2 cellular contexts compared by ENCODE assay signal in the genomic region with DNA sequence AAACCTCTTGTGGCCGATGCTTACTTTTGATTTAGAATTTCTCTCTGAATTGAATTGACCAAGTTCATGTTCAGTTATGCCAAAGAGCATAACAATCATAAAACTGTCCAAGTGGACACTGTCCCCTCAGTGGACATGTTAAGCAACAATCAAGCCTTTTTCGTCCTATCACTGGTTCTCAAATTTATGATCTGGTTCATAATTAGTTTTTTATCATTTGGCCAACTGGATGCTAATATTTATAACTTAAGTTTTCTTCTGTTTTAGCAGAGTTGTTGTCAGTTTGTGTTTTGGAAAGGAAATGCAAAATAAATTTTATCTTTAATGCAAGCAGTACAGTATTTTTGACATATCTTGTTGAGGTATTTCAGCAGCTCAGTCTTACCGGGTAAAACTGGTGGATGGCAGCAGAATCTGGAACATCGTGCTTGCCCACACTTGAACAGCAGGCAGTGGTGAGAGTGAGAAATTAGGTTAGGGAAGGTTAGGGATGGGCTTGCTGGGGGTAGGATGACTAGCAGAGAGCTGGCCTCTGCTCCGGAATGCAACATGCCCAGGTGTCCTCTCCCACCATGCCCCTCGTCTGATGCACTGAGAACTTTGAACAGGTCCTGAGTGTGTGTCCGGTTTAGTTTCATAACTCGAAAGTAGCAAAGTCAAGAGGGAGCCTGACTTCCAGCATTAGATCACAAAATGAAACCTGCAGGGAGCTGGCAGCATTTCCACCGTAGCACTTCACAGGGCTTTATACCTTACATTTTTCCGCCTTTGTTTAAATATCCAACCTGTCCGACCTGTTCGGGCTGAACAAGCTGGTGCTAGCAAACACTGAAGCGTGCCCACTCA.
TF ChIP-seq lines count a peak whose summit lies in the region.

No MANE protein-coding gene starts in this region.

TF ChIP-seq in Ishikawa, 13 proteins besides CTCF, POLR2A, EP300 and RAD21 (continued from another document):
- TF ChIP-seq REST (IDR thresholded peaks at IDR 0.05; ENCODE audit: low read depth) = no peak
- peak; percentile 73 for TF ChIP-seq TEAD4 (IDR thresholded peaks at IDR 0.05)
- 0 out of 2 replicates have a peak, but pooled peaks have one; percentile 22 for TF ChIP-seq CEBPB (IDR thresholded peaks at IDR 0.05)
- peak; percentile 40; the same call in 1 of the 2 replicates for TF ChIP-seq YY1 (IDR thresholded peaks at IDR 0.05; ENCODE audit: low read depth)
- no peak for TF ChIP-seq TAF1 (IDR thresholded peaks at IDR 0.05; ENCODE audit: low read depth)
- peak; percentile 84 for TF ChIP-seq NFIC (IDR thresholded peaks at IDR 0.05)
- TF ChIP-seq, protein P1, sequence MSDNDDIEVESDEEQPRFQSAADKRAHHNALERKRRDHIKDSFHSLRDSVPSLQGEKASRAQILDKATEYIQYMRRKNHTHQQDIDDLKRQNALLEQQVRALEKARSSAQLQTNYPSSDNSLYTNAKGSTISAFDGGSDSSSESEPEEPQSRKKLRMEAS (IDR thresholded peaks at IDR 0.05) = peak; percentile 72
- peak; percentile 26; the same call in 1 of the 2 replicates for TF ChIP-seq FOXM1 (IDR thresholded peaks at IDR 0.05; ENCODE audit: borderline replicate concordance, low read depth)
TF ChIP-seq in Ishikawa: peak in this region for 7.

TF ChIP-seq in HepG2, 621 proteins besides CTCF, POLR2A, EP300 and RAD21 (continued from another document and continues in another):
- TF ChIP-seq, protein P2, sequence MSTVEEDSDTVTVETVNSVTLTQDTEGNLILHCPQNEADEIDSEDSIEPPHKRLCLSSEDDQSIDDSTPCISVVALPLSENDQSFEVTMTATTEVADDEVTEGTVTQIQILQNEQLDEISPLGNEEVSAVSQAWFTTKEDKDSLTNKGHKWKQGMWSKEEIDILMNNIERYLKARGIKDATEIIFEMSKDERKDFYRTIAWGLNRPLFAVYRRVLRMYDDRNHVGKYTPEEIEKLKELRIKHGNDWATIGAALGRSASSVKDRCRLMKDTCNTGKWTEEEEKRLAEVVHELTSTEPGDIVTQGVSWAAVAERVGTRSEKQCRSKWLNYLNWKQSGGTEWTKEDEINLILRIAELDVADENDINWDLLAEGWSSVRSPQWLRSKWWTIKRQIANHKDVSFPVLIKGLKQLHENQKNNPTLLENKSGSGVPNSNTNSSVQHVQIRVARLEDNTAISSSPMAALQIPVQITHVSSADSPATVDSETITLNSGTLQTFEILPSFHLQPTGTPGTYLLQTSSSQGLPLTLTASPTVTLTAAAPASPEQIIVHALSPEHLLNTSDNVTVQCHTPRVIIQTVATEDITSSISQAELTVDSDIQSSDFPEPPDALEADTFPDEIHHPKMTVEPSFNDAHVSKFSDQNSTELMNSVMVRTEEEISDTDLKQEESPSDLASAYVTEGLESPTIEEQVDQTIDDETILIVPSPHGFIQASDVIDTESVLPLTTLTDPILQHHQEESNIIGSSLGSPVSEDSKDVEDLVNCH (CRISPR knock-in tag; IDR thresholded peaks at IDR 0.05) = no peak
- TF ChIP-seq ISX (CRISPR knock-in tag; conservative IDR thresholded peaks at IDR 0.05) = no peak
- TF ChIP-seq HDAC2 (CRISPR knock-in tag; IDR thresholded peaks at IDR 0.05) = peak; percentile 80
- no peak for TF ChIP-seq CAMTA2 (CRISPR knock-in tag; IDR thresholded peaks at IDR 0.05; ENCODE audit: borderline replicate concordance)
- peak; percentile 35; the same call in 1 of the 2 replicates for TF ChIP-seq FOSL2 (CRISPR knock-in tag; IDR thresholded peaks at IDR 0.05)
- no peak for TF ChIP-seq MAF1 (CRISPR knock-in tag; IDR thresholded peaks at IDR 0.05; ENCODE audit: borderline replicate concordance)
- no peak for TF ChIP-seq ZNF275 (CRISPR knock-in tag; IDR thresholded peaks at IDR 0.05; ENCODE audit: borderline replicate concordance)
- TF ChIP-seq ATM (IDR thresholded peaks at IDR 0.05; ENCODE audit: borderline replicate concordance) = no peak
- no peak for TF ChIP-seq FLYWCH1 (CRISPR knock-in tag; IDR thresholded peaks at IDR 0.05)
- TF ChIP-seq IRF2 (CRISPR knock-in tag; IDR thresholded peaks at IDR 0.05) = peak; percentile 64; the same call in 1 of the 2 replicates
- TF ChIP-seq E2F2 (CRISPR knock-in tag; IDR thresholded peaks at IDR 0.05; ENCODE audit: borderline replicate concordance) = no peak
- TF ChIP-seq ZNF496 (CRISPR knock-in tag; IDR thresholded peaks at IDR 0.05; ENCODE audit: insufficient replicate concordance) = no peak
- TF ChIP-seq, protein P3, sequence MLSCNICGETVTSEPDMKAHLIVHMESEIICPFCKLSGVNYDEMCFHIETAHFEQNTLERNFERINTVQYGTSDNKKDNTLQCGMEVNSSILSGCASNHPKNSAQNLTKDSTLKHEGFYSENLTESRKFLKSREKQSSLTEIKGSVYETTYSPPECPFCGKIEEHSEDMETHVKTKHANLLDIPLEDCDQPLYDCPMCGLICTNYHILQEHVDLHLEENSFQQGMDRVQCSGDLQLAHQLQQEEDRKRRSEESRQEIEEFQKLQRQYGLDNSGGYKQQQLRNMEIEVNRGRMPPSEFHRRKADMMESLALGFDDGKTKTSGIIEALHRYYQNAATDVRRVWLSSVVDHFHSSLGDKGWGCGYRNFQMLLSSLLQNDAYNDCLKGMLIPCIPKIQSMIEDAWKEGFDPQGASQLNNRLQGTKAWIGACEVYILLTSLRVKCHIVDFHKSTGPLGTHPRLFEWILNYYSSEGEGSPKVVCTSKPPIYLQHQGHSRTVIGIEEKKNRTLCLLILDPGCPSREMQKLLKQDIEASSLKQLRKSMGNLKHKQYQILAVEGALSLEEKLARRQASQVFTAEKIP (CRISPR knock-in tag; IDR thresholded peaks at IDR 0.05; ENCODE audit: borderline replicate concordance) = no peak
- TF ChIP-seq IKZF1 (IDR thresholded peaks at IDR 0.05) = no peak
- no peak for TF ChIP-seq EHMT2 (IDR thresholded peaks at IDR 0.05; ENCODE audit: borderline replicate concordance, low read depth, low read length)
- no peak for TF ChIP-seq ZNF230 (CRISPR knock-in tag; IDR thresholded peaks at IDR 0.05)
- no peak for TF ChIP-seq ZNF263 (CRISPR knock-in tag; IDR thresholded peaks at IDR 0.05)
- TF ChIP-seq FOXO4 (CRISPR knock-in tag; conservative IDR thresholded peaks at IDR 0.05) = no peak
- TF ChIP-seq, protein P4, sequence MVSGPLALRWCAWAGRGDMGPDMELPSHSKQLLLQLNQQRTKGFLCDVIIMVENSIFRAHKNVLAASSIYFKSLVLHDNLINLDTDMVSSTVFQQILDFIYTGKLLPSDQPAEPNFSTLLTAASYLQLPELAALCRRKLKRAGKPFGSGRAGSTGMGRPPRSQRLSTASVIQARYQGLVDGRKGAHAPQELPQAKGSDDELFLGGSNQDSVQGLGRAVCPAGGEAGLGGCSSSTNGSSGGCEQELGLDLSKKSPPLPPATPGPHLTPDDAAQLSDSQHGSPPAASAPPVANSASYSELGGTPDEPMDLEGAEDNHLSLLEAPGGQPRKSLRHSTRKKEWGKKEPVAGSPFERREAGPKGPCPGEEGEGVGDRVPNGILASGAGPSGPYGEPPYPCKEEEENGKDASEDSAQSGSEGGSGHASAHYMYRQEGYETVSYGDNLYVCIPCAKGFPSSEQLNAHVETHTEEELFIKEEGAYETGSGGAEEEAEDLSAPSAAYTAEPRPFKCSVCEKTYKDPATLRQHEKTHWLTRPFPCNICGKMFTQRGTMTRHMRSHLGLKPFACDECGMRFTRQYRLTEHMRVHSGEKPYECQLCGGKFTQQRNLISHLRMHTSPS (CRISPR knock-in tag; IDR thresholded peaks at IDR 0.05; ENCODE audit: low read depth) = peak; percentile 87; the same call in 1 of the 2 replicates
- no peak for TF ChIP-seq ZNF619 (CRISPR knock-in tag; IDR thresholded peaks at IDR 0.05)
- TF ChIP-seq HNF4G (IDR thresholded peaks at IDR 0.05; ENCODE audit: borderline replicate concordance, low read depth, low read length) = peak; percentile 89
- TF ChIP-seq HNF4G (CRISPR knock-in tag; IDR thresholded peaks at IDR 0.05; ENCODE audit: borderline replicate concordance, low read depth) = peak; percentile 84; the same call in 1 of the 2 replicates
- TF ChIP-seq ZFP62 (CRISPR knock-in tag; IDR thresholded peaks at IDR 0.05) = no peak
- no peak for TF ChIP-seq PRDM15 (CRISPR knock-in tag; IDR thresholded peaks at IDR 0.05)
- TF ChIP-seq IKZF4 (CRISPR knock-in tag; IDR thresholded peaks at IDR 0.05; ENCODE audit: borderline replicate concordance, low read depth, not compliant biosample characterization) = no peak
- TF ChIP-seq, protein P5, sequence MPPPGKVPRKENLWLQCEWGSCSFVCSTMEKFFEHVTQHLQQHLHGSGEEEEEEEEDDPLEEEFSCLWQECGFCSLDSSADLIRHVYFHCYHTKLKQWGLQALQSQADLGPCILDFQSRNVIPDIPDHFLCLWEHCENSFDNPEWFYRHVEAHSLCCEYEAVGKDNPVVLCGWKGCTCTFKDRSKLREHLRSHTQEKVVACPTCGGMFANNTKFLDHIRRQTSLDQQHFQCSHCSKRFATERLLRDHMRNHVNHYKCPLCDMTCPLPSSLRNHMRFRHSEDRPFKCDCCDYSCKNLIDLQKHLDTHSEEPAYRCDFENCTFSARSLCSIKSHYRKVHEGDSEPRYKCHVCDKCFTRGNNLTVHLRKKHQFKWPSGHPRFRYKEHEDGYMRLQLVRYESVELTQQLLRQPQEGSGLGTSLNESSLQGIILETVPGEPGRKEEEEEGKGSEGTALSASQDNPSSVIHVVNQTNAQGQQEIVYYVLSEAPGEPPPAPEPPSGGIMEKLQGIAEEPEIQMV (CRISPR knock-in tag; IDR thresholded peaks at IDR 0.05; ENCODE audit: low read depth) = no peak
- TF ChIP-seq MBD4 (IDR thresholded peaks at IDR 0.05; ENCODE audit: borderline replicate concordance, low read length) = no peak
- TF ChIP-seq MTA3 (CRISPR knock-in tag; IDR thresholded peaks at IDR 0.05) = no peak
- no peak for TF ChIP-seq ZNF775 (CRISPR knock-in tag; IDR thresholded peaks at IDR 0.05; ENCODE audit: borderline replicate concordance)
- TF ChIP-seq SOX6 (IDR thresholded peaks at IDR 0.05) = no peak
- peak; percentile 68 for TF ChIP-seq SOX6 (CRISPR knock-in tag; IDR thresholded peaks at IDR 0.05)
- TF ChIP-seq FIP1L1 (IDR thresholded peaks at IDR 0.05; ENCODE audit: borderline replicate concordance, insufficient read depth, low read depth, low read length) = no peak
- no peak for TF ChIP-seq ZNF225 (CRISPR knock-in tag; IDR thresholded peaks at IDR 0.05)
